11 cellular contexts compared by ENCODE assay signal in genomic region chr19:45224645-45225044, GRCh38. TPM values are rescaled to one million over a fixed set of nuclear protein-coding genes. Genes with fewer than 3 reads are reported as not detected.
"Had no signal": no experiment of that assay in that cellular context is flagged by ENCODE, and none has a peak within 500 bp of the region (broad histone marks: within the 10 kb centered on the region; RNA-seq: fewer than 3 reads in every experiment).

No MANE protein-coding gene starts in this region.

- H3K9ac ChIP-seq: GM23248, KMS-11 had no signal

- H3K9me3 Mint-ChIP-seq: H9 had no signal

- H3K27ac ChIP-seq: GM23248, KMS-11 had no signal

- H3K4me3 ChIP-seq: GM23248 had no signal

- H3K4me3 Mint-ChIP-seq: H9 had no signal

- H3K4me2 ChIP-seq: KMS-11 had no signal

- H3K27ac Mint-ChIP-seq: H9 had no signal

- FAIRE-seq: H54, HTR-8/SVneo had no signal

- DNase-seq: GM23248, GOT3, H9, HCEC 1CT, IMR-90, Karpas-422, KBM-7 had no signal

- H2AFZ ChIP-seq: GM23248 had no signal

RNA-seq across cellular contexts. Expression of gene EXOC3L2, which starts 20.6 kb away (rescaled TPM):
- total RNA-seq: GM23248, HT-29, IMR-90 had no signal
- polyA plus RNA-seq: GM23248 had no signal
